ENCODE assay signal across 1 cellular context in the genomic region with DNA sequence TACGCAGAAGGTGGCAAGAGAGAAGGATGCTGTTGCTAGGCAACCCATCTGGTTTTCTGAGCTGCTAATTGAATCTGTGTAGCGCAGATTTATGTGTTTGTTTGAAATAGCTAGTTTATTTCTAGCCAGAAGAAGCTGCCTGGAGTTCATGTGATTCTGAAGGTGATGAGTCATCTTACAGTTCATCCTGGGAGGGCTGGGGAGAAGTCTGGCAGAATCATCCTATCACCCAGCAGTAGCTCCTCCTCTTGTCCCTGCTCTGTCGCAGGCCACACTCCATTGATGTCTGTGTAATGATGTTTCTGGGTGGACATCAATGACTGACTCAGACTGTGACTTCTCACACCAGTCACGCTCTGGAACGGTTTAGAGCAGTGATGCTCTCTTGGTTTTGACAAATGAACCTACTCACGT.
TF ChIP-seq lines count a peak whose summit lies in the region.

No MANE protein-coding gene starts in this region.

TF ChIP-seq in endothelial cell of umbilical vein, 7 proteins besides CTCF, POLR2A, EP300 and RAD21:
- TF ChIP-seq EZH2 (IDR thresholded peaks at IDR 0.05; ENCODE audit: borderline replicate concordance, low read depth, low read length, severe bottlenecking) = no peak
- TF ChIP-seq JUN (IDR thresholded peaks at IDR 0.05; ENCODE audit: borderline replicate concordance, insufficient read depth, insufficient read length, low read depth) = peak; percentile 33
- no peak for TF ChIP-seq POLR2AphosphoS5 (IDR thresholded peaks at IDR 0.05; ENCODE audit: insufficient read depth, low read depth, low read length)
- no peak for TF ChIP-seq GATA2 (IDR thresholded peaks at IDR 0.05; ENCODE audit: insufficient read depth, insufficient read length, low read depth, low read length)
- TF ChIP-seq MAX (IDR thresholded peaks at IDR 0.05; ENCODE audit: insufficient read depth, insufficient read length) = no peak
- TF ChIP-seq MYC (IDR thresholded peaks at IDR 0.05; ENCODE audit: low read depth, low read length) = no peak
- TF ChIP-seq FOS (IDR thresholded peaks at IDR 0.05; ENCODE audit: borderline replicate concordance, insufficient read depth, low read length) = no peak
